ENCODE assay signal across 16 cellular contexts in the genomic region with DNA sequence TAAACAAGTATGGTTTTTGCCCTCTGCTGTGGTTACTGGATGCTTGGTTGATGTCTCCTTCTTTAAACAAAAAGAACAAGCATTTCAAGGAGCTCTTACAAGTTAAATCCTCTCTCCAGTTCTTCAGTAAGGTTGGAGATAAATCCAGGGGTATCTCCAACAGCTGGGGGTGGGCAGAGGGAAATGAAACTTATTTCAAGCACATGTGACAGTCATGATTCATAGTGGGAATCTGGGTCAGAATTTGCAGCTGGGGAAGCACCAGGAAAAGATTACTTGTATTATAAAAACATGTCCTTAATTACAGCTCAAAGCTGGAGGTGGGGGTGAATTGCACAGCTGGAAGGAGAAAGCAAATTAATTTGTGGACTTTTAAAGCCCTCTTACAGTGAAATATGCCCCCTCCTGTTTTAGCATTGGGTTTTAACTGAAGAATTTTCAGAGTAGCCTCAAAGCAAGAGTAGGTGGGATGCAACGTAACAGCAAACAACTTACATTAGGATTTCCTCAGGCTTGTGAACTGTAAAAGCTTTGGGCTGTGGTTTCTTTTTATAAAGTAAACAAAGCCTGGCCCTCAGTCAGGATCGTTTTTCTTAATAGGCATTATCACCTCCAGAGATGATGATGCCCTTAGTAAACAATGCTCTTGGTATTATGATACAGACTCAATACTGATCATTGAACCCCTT.
DNase-seq lines count a peak whose midpoint lies in the region; ATAC-seq and TF ChIP-seq lines count a peak whose summit lies in the region.
"Had no signal": no experiment of that assay in that cellular context is flagged by ENCODE, and none has a peak within 500 bp of the region (broad histone marks: within the 10 kb centered on the region; RNA-seq: fewer than 3 reads in every experiment).

No MANE protein-coding gene starts in this region.

- H3K27ac Mint-ChIP-seq in T-helper 2 cell treated with Interferon-gamma antibody and Interleukin-4, amounts not matched to agents 5 μg/mL and 100 μg/mL, for 36 hours, result no peak overlapping the region
- H3K27ac Mint-ChIP-seq: naive thymus-derived CD8-positive, alpha-beta T cell had no signal

- no peaks in the 10 kb centered on the region for H3K9me3 Mint-ChIP-seq in T-helper 2 cell treated with Interferon-gamma antibody and Interleukin-4, amounts not matched to agents 5 μg/mL and 100 μg/mL, for 36 hours

- 59% methylated on average over 2 of the region's 2 CpGs for WGBS in esophagus muscularis mucosa
- no CpG with 5 or more reads among the region's 2 CpGs for WGBS in neuronal stem cell (ENCODE audit: extremely low coverage in 2 of 2, insufficient read length in 2 of 2, insufficient replicate concordance in 1 of 2), 2 donors

- H3K79me1 ChIP-seq in neuronal stem cell (ENCODE audit: low read depth, low read length), result no peaks in the 10 kb centered on the region

- H2BK12ac ChIP-seq in neuronal stem cell (ENCODE audit: low read length), result no peak overlapping the region

- H3K27me3 ChIP-seq in esophagus muscularis mucosa (no peaks in the 10 kb centered on the region), neuronal stem cell (ENCODE audit: control insufficient read depth in 3 of 3, insufficient read depth in 3 of 3, low read depth in 1 of 3, low read length in 3 of 3) (no peaks in the 10 kb centered on the region)
- H3K27me3 ChIP-seq: body of pancreas, testis had no signal

- no peaks in the 10 kb centered on the region for H3K9me3 ChIP-seq in esophagus muscularis mucosa
- H3K9me3 ChIP-seq in neuronal stem cell (replicated peaks in 1 of 2; ENCODE audit: control insufficient read depth in 2 of 2, insufficient read depth in 1 of 2, low read depth in 1 of 2, low read length in 2 of 2), result no peaks in the 10 kb centered on the region
- H3K9me3 ChIP-seq: body of pancreas, testis had no signal

- H3K18ac ChIP-seq in neuronal stem cell (ENCODE audit: low read length), result no peak overlapping the region

- no peak for TF ChIP-seq CTCF in esophagus muscularis mucosa (IDR thresholded peaks at IDR 0.05)

- no peak overlapping the region for H4K91ac ChIP-seq in neuronal stem cell (ENCODE audit: low read depth, low read length, poor library complexity)

- no peak overlapping the region for H3K23ac ChIP-seq in neuronal stem cell (ENCODE audit: low read depth, low read length, poor library complexity)

- no peak overlapping the region for H2AK5ac ChIP-seq in neuronal stem cell (ENCODE audit: low read depth, low read length)

- DNase-seq in ELR (ENCODE audit: low read depth) (peak; percentile 51), NCI-H748 (lab: John Stamatoyannopoulos, UW; ENCODE audit: unreplicated experiment) (peak; percentile 30), esophagus muscularis mucosa (ENCODE audit: extremely low spot score) (no peak), neuronal stem cell (ENCODE audit: low spot score) (no peak)
- DNase-seq in T-helper 2 cell treated with Interferon-gamma antibody and Interleukin-4, amounts not matched to agents 5 μg/mL and 100 μg/mL, for 36 hours (ENCODE audit: low spot score), result no peak
- DNase-seq: activated CD4-positive, alpha-beta T cell treated with anti-CD3 and anti-CD28 coated beads for 1 hour; islet precursor cell; naive thymus-derived CD8-positive, alpha-beta T cell; NCI-H1436 treated with DMSO at 0.1 percent for 48 hours; NCI-H774; testis had no signal

- H3K14ac ChIP-seq in neuronal stem cell (ENCODE audit: low read length), result no peak overlapping the region

- no peak overlapping the region for H3K9ac ChIP-seq in neuronal stem cell (ENCODE audit: low read depth, low read length, poor library complexity)

- intact Hi-C loops in esophagus muscularis mucosa (cut with DNase I), result no loop called here

- H3K4me2 ChIP-seq in neuronal stem cell (ENCODE audit: insufficient read depth, low read length, poor library complexity, severe bottlenecking), result no peak overlapping the region

- TF ChIP-seq POLR2A in esophagus muscularis mucosa (IDR thresholded peaks at IDR 0.05; ENCODE audit: low read depth), result no peak

- no peaks in the 10 kb centered on the region for H3K36me3 Mint-ChIP-seq in T-helper 2 cell treated with Interferon-gamma antibody and Interleukin-4, amounts not matched to agents 5 μg/mL and 100 μg/mL, for 36 hours (ENCODE audit: low read depth)
- H3K36me3 Mint-ChIP-seq: naive thymus-derived CD8-positive, alpha-beta T cell had no signal

- TF ChIP-seq EP300 in esophagus muscularis mucosa (IDR thresholded peaks at IDR 0.05), result no peak

- H2BK120ac ChIP-seq in neuronal stem cell (ENCODE audit: low read depth, low read length), result no peak overlapping the region

- H3K4ac ChIP-seq in neuronal stem cell (ENCODE audit: low read length), result no peak overlapping the region

- H3K27ac ChIP-seq in esophagus muscularis mucosa (replicated peaks in 1 of 4), result peak overlapping the region; percentile 23 to 45 (median 39)
- H3K27ac ChIP-seq in neuronal stem cell (replicated peaks; ENCODE audit: low read length), result no peak overlapping the region
- H3K27ac ChIP-seq: body of pancreas, epithelial cell of prostate, SK-N-MC, testis had no signal

- peak overlapping the region; percentile 59 for H2AFZ ChIP-seq in neuronal stem cell (ENCODE audit: low read length)

- no peak overlapping the region for H3K4me3 Mint-ChIP-seq in T-helper 2 cell treated with Interferon-gamma antibody and Interleukin-4, amounts not matched to agents 5 μg/mL and 100 μg/mL, for 36 hours
- H3K4me3 Mint-ChIP-seq: naive thymus-derived CD8-positive, alpha-beta T cell had no signal

- no peak overlapping the region for H4K8ac ChIP-seq in neuronal stem cell (ENCODE audit: low read depth, low read length)

- H3K4me1 ChIP-seq in esophagus muscularis mucosa (peaks cover 0 to 24% (median 17%) of the 10 kb centered on the region in 4 donors), neuronal stem cell (ENCODE audit: control insufficient read depth in 2 of 2, insufficient read depth in 1 of 2, low read depth in 1 of 2, low read length in 2 of 2) (no peaks in the 10 kb centered on the region)
- H3K4me1 ChIP-seq: body of pancreas, testis had no signal

- no peak overlapping the region for H2BK15ac ChIP-seq in neuronal stem cell (ENCODE audit: low read length)

- H3K4me1 Mint-ChIP-seq in T-helper 2 cell treated with Interferon-gamma antibody and Interleukin-4, amounts not matched to agents 5 μg/mL and 100 μg/mL, for 36 hours (ENCODE audit: low read depth), result no peaks in the 10 kb centered on the region
- H3K4me1 Mint-ChIP-seq: naive thymus-derived CD8-positive, alpha-beta T cell had no signal

- no peak overlapping the region for H2BK5ac ChIP-seq in neuronal stem cell (ENCODE audit: low read length)

- H3K36me3 ChIP-seq in esophagus muscularis mucosa (no peaks in the 10 kb centered on the region), neuronal stem cell (replicated peaks in 1 of 2; ENCODE audit: control insufficient read depth in 2 of 2, insufficient read depth in 2 of 2, low read length in 2 of 2) (no peaks in the 10 kb centered on the region)

- H3K4me3 ChIP-seq in esophagus muscularis mucosa (no peak overlapping the region), neuronal stem cell (ENCODE audit: low read length in 2 of 2) (no peak overlapping the region)
- H3K4me3 ChIP-seq: body of pancreas, SK-N-MC, testis had no signal

- no peaks in the 10 kb centered on the region for H3K27me3 Mint-ChIP-seq in T-helper 2 cell treated with Interferon-gamma antibody and Interleukin-4, amounts not matched to agents 5 μg/mL and 100 μg/mL, for 36 hours (ENCODE audit: low read depth)

- ATAC-seq in HG02571 (IDR thresholded peaks at IDR 0.05; ENCODE audit: unreplicated experiment), result no peak
- ATAC-seq in HG03439 (IDR thresholded peaks at IDR 0.05; ENCODE audit: unreplicated experiment), result no peak
- ATAC-seq: body of pancreas; naive thymus-derived CD8-positive, alpha-beta T cell had no signal

Comparison
In these comparisons a context has a peak if more than half of its experiments do, and no peak if none do; other contexts are left out.
1. DNase-seq: peak in ELR (single experiment) and NCI-H748 (single experiment); none in esophagus muscularis mucosa (single experiment), neuronal stem cell (single experiment) and T-helper 2 cell treated with Interferon-gamma antibody and Interleukin-4, amounts not matched to agents 5 μg/mL and 100 μg/mL, for 36 hours (single experiment).